Comparison of ENCODE assay signal across 18 cellular contexts in the genomic region with DNA sequence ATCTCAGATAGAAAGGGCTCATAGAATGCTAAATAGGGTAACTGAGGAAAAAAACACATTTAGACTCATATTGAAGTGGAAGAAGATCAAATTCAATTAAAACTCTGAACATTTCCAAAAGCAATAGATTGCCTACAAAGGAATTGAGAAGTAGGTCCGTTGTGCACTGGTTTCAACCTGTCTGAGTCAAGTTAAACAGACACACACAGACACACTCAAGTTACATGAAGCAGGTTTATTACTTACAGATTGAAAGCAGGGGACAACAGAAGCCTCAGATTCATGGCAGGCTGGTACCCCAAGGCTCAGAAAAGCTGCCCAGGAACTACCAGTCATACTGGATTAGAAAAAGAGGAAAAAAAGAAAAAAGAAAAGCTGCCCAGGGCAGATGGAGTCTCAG. TPM values are rescaled to one million over a fixed set of nuclear protein-coding genes. Genes with fewer than 3 reads are reported as not detected.
DNase-seq lines count a peak whose midpoint lies in the region; ATAC-seq, FAIRE-seq and TF ChIP-seq lines count a peak whose summit lies in the region.
"Had no signal": no experiment of that assay in that cellular context is flagged by ENCODE, and none has a peak within 500 bp of the region (broad histone marks: within the 10 kb centered on the region; RNA-seq: fewer than 3 reads in every experiment).

No MANE protein-coding gene starts in this region.

- H4K5ac ChIP-seq in H1 (ENCODE audit: insufficient read length, low read depth, low read length), result no peak overlapping the region

- no peak for ATAC-seq in GM23338
- ATAC-seq: HCT116 had no signal

- peaks cover 6% of the 10 kb centered on the region; the same call in 1 of the 2 replicates for H3K4me1 ChIP-seq in GM23338 (ENCODE audit: insufficient read depth)
- no peaks in the 10 kb centered on the region for H3K4me1 ChIP-seq in OCI-LY7 (ENCODE audit: insufficient read depth, low read length, poor library complexity, severe bottlenecking)
- no peaks in the 10 kb centered on the region for H3K4me1 ChIP-seq in H1 (replicated peaks in 1 of 4; ENCODE audit: control insufficient read depth in 3 of 4, insufficient read depth in 4 of 4, low read length in 3 of 4)
- no peaks in the 10 kb centered on the region for H3K4me1 ChIP-seq in transverse colon

- TF ChIP-seq POLR2A in H1 (IDR thresholded peaks at IDR 0.05; ENCODE audit: control extremely low read depth in 1 of 2, low read depth in 2 of 2, low read length in 2 of 2) (no peak), transverse colon (IDR thresholded peaks at IDR 0.05) (no peak)

- no peaks in the 10 kb centered on the region for H4K20me1 ChIP-seq in GM23338 (replicated peaks; ENCODE audit: insufficient read depth)
- no peaks in the 10 kb centered on the region for H4K20me1 ChIP-seq in OCI-LY7 (ENCODE audit: insufficient read depth, low read length)
- no peaks in the 10 kb centered on the region for H4K20me1 ChIP-seq in H1 (replicated peaks in 1 of 2; ENCODE audit: control insufficient read depth in 1 of 2, insufficient read depth in 2 of 2, low read length in 2 of 2)

- peaks cover 9% of the 10 kb centered on the region for H3K27me3 Mint-ChIP-seq in GM23338 (ENCODE audit: insufficient read depth, low read depth, poor library complexity)

- no peak overlapping the region for H2BK15ac ChIP-seq in H1 (ENCODE audit: low read length)

- CTCF ChIA-PET in OCI-LY7 (lab: Charles Lee; ENCODE audit: unreplicated experiment), result no interaction called here
- CTCF ChIA-PET in H1 (lab: Charles Lee; ENCODE audit: partially characterized antibody), result interaction anchor here (0.5 to 2.0 kb wide), 5 partner anchors 14 to 78 kb away, joined by 3 to 7 read pairs (median 5); partner anchors contain the start of gene S100A13

- H3K4me3 ChIP-seq in GM23338, result no peak overlapping the region
- no peak overlapping the region for H3K4me3 ChIP-seq in OCI-LY7 (ENCODE audit: low read depth, low read length, poor library complexity, severe bottlenecking)
- no peak overlapping the region for H3K4me3 ChIP-seq in H1 (ENCODE audit: extremely low read depth in 1 of 4, insufficient read depth in 2 of 4, low read depth in 3 of 4, low read length in 4 of 4)
- H3K4me3 ChIP-seq in transverse colon, result no peak overlapping the region

- no peaks in the 10 kb centered on the region for H3K36me3 Mint-ChIP-seq in GM23338 (ENCODE audit: low read depth)
- H3K36me3 Mint-ChIP-seq: CD4-positive, CD25-positive, alpha-beta regulatory T cell had no signal

- H4K91ac ChIP-seq in H1 (replicated peaks; ENCODE audit: insufficient read length, low read length), result no peak overlapping the region

- H2AFZ ChIP-seq in GM23338 (0 out of 2 replicates have a peak overlapping the region, but pooled peaks have one; percentile 32), OCI-LY7 (ENCODE audit: low read length) (peak overlapping the region; percentile 39; the same call in 1 of the 2 replicates), H1 (ENCODE audit: low read length) (0 out of 2 replicates have a peak overlapping the region, but pooled peaks have one; percentile 42)

- H3K56ac ChIP-seq in H1 (replicated peaks; ENCODE audit: insufficient read length, low read depth, low read length), result no peak overlapping the region

- H2BK12ac ChIP-seq in H1 (ENCODE audit: low read depth, low read length), result no peak overlapping the region

- no peak overlapping the region for H2BK120ac ChIP-seq in H1 (replicated peaks; ENCODE audit: low read depth, low read length)

- no peaks in the 10 kb centered on the region for H3F3A ChIP-seq in GM23338 (replicated peaks; ENCODE audit: low read depth)

- WGBS in H1 (ENCODE audit: extremely low coverage in 1 of 2, insufficient coverage in 1 of 2, insufficient read length in 1 of 2, insufficient replicate concordance in 2 of 2, low coverage in 1 of 2, low lambda C conversion rate in 2 of 2, missing lambda C conversion rate in 1 of 2), 2 experiments, result 73% methylated on average over 1 of the region's 1 CpG; no CpG with 5 or more reads in 1 of the 2 experiments
- WGBS in transverse colon (ENCODE audit: low coverage in 1 of 2), 2 donors, result 13 to 53% methylated on average over 1 of the region's 1 CpG

- no peak overlapping the region for H3K4me3 Mint-ChIP-seq in GM23338
- H3K4me3 Mint-ChIP-seq: CD4-positive, CD25-positive, alpha-beta regulatory T cell had no signal

- no peak for DNase-seq in GM23338 (ENCODE audit: low spot score)
- no peak for DNase-seq in OCI-LY7 (ENCODE audit: low spot score)
- no peak for DNase-seq in H1 (ENCODE audit: low read depth in 1 of 2, low spot score in 2 of 2)
- DNase-seq in posterior vena cava (ENCODE audit: low spot score), result peak; percentile 29
- DNase-seq in stimulated activated CD4-positive, alpha-beta T cell treated with anti-CD3 and anti-CD28 coated beads, Interleukin-4, amount 100 ng/mL, for 24 hours, result no peak
- no peak for DNase-seq in midbrain (lab: John Stamatoyannopoulos, UW)
- DNase-seq in transverse colon, result no peak
- DNase-seq: ACHN; CD4-positive, CD25-positive, alpha-beta regulatory T cell; DMS53; NCI-H1417 treated with DMSO at 0.1 percent for 48 hours; NCI-H2029 treated with DMSO at 0.1 percent for 48 hours; NCI-H2227 treated with DMSO at 0.1 percent for 48 hours; NCI-H526; NK-92 treated with Interleukin-12 subunit alpha and Interleukin-12 subunit beta, amount 100 ng/mL, for 24 hours had no signal

- no peak overlapping the region for H3K4ac ChIP-seq in H1 (replicated peaks; ENCODE audit: insufficient read length, low read depth, low read length)

- no peaks in the 10 kb centered on the region for H3K23me2 ChIP-seq in H1 (ENCODE audit: low read depth, low read length)

- H2BK20ac ChIP-seq in H1 (ENCODE audit: low read length), result no peak overlapping the region

- POLR2A ChIA-PET in OCI-LY7 (lab: Charles Lee) (interaction anchor here (1.3 kb wide), 1 partner anchor 20 kb away, joined by 5 read pairs; no protein-coding TSS in a partner anchor), H1 (lab: Charles Lee; ENCODE audit: partially characterized antibody) (interaction anchor here (0.8 to 2.7 kb wide), 2 partner anchors 41 to 48 kb away, joined by 5 to 10 read pairs; partner anchors contain the start of genes CHTOP and S100A13)

- H3K23ac ChIP-seq in H1 (ENCODE audit: insufficient read length), result no peak overlapping the region

- H3K9me3 Mint-ChIP-seq in GM23338, result no peaks in the 10 kb centered on the region
- H3K9me3 Mint-ChIP-seq: CD4-positive, CD25-positive, alpha-beta regulatory T cell had no signal

- H3K4me2 ChIP-seq in GM23338, result no peak overlapping the region
- H3K4me2 ChIP-seq in OCI-LY7 (ENCODE audit: low read length), result no peak overlapping the region
- no peak overlapping the region for H3K4me2 ChIP-seq in H1 (ENCODE audit: insufficient read depth in 1 of 2, low read depth in 2 of 2, low read length in 2 of 2)

- in situ Hi-C loops in transverse colon (cut with MboI; ENCODE audit: low pct_ligation_motif_present in 1 of 4, low pct_unique_long_range_greater_than_20kb in 1 of 4, low sequenced_read_pairs in 3 of 4), result loop anchor here in 1 of 4 donors (25.0 kb wide), 1 partner anchor 224 kb away; the partner anchor contains the start of gene S100A9

- H3K79me2 ChIP-seq in GM23338 (replicated peaks; ENCODE audit: insufficient read depth) (no peaks in the 10 kb centered on the region), OCI-LY7 (ENCODE audit: insufficient read depth, low read depth, low read length) (no peaks in the 10 kb centered on the region), H1 (ENCODE audit: control insufficient read depth in 1 of 2, insufficient read depth in 2 of 2, low read length in 2 of 2) (no peaks in the 10 kb centered on the region)

- H3K27ac ChIP-seq in GM23338 (ENCODE audit: low read depth) (no peak overlapping the region), OCI-LY7 (ENCODE audit: low read depth, low read length, poor library complexity, severe bottlenecking) (no peak overlapping the region), H1 (ENCODE audit: low read depth, low read length) (no peak overlapping the region), transverse colon (no peak overlapping the region)
- H3K27ac ChIP-seq: HL-60, RWPE1 had no signal

- H3K9me3 ChIP-seq in OCI-LY7 (ENCODE audit: low read length) (no peaks in the 10 kb centered on the region), H1 (ENCODE audit: insufficient read depth in 2 of 2, low read depth in 1 of 2, low read length in 1 of 2) (peaks cover 0 to 2% of the 10 kb centered on the region in 2 experiments; a peak in 1 of 4 replicates), transverse colon (no peaks in the 10 kb centered on the region)

- H3K27ac Mint-ChIP-seq in GM23338, result no peak overlapping the region
- H3K27ac Mint-ChIP-seq: CD4-positive, CD25-positive, alpha-beta regulatory T cell had no signal

- H4K8ac ChIP-seq in H1 (ENCODE audit: extremely low read depth, insufficient read depth, low read length), result no peak overlapping the region

- H3K9me2 ChIP-seq in GM23338 (ENCODE audit: insufficient read depth), result no peaks in the 10 kb centered on the region
- no peaks in the 10 kb centered on the region for H3K9me2 ChIP-seq in OCI-LY7 (ENCODE audit: insufficient read depth, low read length)

- H3K36me3 ChIP-seq in GM23338 (ENCODE audit: insufficient read depth), result no peaks in the 10 kb centered on the region
- no peaks in the 10 kb centered on the region for H3K36me3 ChIP-seq in OCI-LY7 (ENCODE audit: insufficient read depth, low read length)
- no peaks in the 10 kb centered on the region for H3K36me3 ChIP-seq in H1 (ENCODE audit: control insufficient read depth in 2 of 4, insufficient read depth in 4 of 4, low read length in 3 of 4)
- H3K36me3 ChIP-seq in transverse colon, result no peaks in the 10 kb centered on the region

- no peak overlapping the region for H2BK5ac ChIP-seq in H1 (ENCODE audit: low read depth, low read length)

- peaks cover 8% of the 10 kb centered on the region; the same call in 2 of the 3 replicates for H3K4me1 Mint-ChIP-seq in GM23338
- H3K4me1 Mint-ChIP-seq: CD4-positive, CD25-positive, alpha-beta regulatory T cell had no signal

- H2AK5ac ChIP-seq in H1 (ENCODE audit: low read depth, low read length), result no peak overlapping the region

- no peak for TF ChIP-seq EP300 in H1 (IDR thresholded peaks at IDR 0.05; ENCODE audit: borderline replicate concordance in 1 of 2, low read depth in 2 of 2, low read length in 2 of 2)
- TF ChIP-seq EP300 in transverse colon (IDR thresholded peaks at IDR 0.05; ENCODE audit: low read depth), result no peak

- FAIRE-seq in H1 (lab: Jason Lieb, UNC), result no peak

- BruUV-seq in OCI-LY7 (replicated peaks; lab: Mats Ljungman, UMichigan), result no TSS peak

- no peaks in the 10 kb centered on the region for H3K27me3 ChIP-seq in GM23338 (ENCODE audit: insufficient read depth)
- no peaks in the 10 kb centered on the region for H3K27me3 ChIP-seq in H1 (replicated peaks in 1 of 4; ENCODE audit: control insufficient read depth in 3 of 4, extremely low read depth in 1 of 4, insufficient read depth in 3 of 4, low read length in 3 of 4)
- H3K27me3 ChIP-seq in transverse colon, result no peaks in the 10 kb centered on the region

- TF ChIP-seq CTCF in GM23338 (conservative IDR thresholded peaks at IDR 0.05; ENCODE audit: low read depth in 2 of 2) (no peak), OCI-LY7 (conservative IDR thresholded peaks at IDR 0.05; ENCODE audit: low read length) (no peak), H1 (IDR thresholded peaks at IDR 0.05; ENCODE audit: control extremely low read depth in 1 of 3, insufficient read depth in 1 of 3, low read depth in 1 of 3, low read length in 3 of 3) (no peak), transverse colon (IDR thresholded peaks at IDR 0.05) (no peak)

- H3K18ac ChIP-seq in H1 (ENCODE audit: extremely low read depth, low read length), result no peak overlapping the region

- H3K79me1 ChIP-seq in H1 (ENCODE audit: low read depth, low read length), result no peaks in the 10 kb centered on the region

- TF ChIP-seq RAD21 in H1 (IDR thresholded peaks at IDR 0.05 in 1 of 2, conservative IDR thresholded peaks at IDR 0.05 in 1 of 2; ENCODE audit: low read depth in 2 of 2, low read length in 2 of 2), result no peak

- intact Hi-C loops in OCI-LY7 (cut with micrococcal nuclease; ENCODE audit: unreplicated experiment), result no loop called here
- intact Hi-C loops in posterior vena cava (cut with DNase I), result no loop called here
- intact Hi-C loops in transverse colon (cut with DNase I; ENCODE audit: low total_unique reads), result no loop called here

- H3K14ac ChIP-seq in H1 (ENCODE audit: insufficient read length), result no peak overlapping the region

- H3K9ac ChIP-seq in H1 (replicated peaks in 1 of 4; ENCODE audit: extremely low read depth in 1 of 4, low read depth in 3 of 4, low read length in 3 of 4), result no peak overlapping the region

RNA-seq across cellular contexts. Expression of gene S100A2, which starts 20.7 kb away (rescaled TPM):
- 0.66 TPM in 1 of 2 replicates, not detected in the other for total RNA-seq in GM23338 (2014; rRNA removed; shearing (Covaris generic))
- polyA plus RNA-seq in GM23338 (2016; fragmentation: Nextera tagmentation; extraction: Ambion mirVana) (0.89 and 1.1 TPM in 2 replicates), H1 (2011; rRNA removed) (0.71 and 0.86 TPM in 2 replicates)
- total RNA-seq in OCI-LY7 (2014; rRNA removed; shearing (Covaris generic)), result not detected in 2 replicates
- total RNA-seq in OCI-LY7 (2022) (1.4 TPM in 1 of 2 replicates, not detected in the other), posterior vena cava (1 to 10 TPM; 1.5 to 3.5 TPM), transverse colon (1 to 10 TPM in 1 of 4 donors, not detected in 3; 2.2 TPM)
- 2.0 TPM in 1 of 2 replicates, not detected in the other for total RNA-seq in H1 (2021; fragmentation: NEBNext Ultra II Directional; extraction: Animal tissue kit (Norgen Biotek cat#: 25700))
- 1.1 TPM for polyA plus RNA-seq in H1 (2011; cell fraction: cytosol; rRNA removed)
- polyA plus RNA-seq in H1 (2011; cell fraction: nucleus; rRNA removed), result 0.78 TPM
- polyA plus RNA-seq in H1 (2012, experiment 1 of 2), result 0.69 to 2.1 TPM (median 1.2 TPM) in 4 replicates
- polyA plus RNA-seq in H1 (2012, experiment 2 of 2), result 0.20 TPM
- polyA plus RNA-seq in H1 (2013, experiment 1 of 2), result 2.0 TPM
- 2.6 TPM for polyA plus RNA-seq in H1 (2013, experiment 2 of 2)
- polyA minus RNA-seq in H1 (2011; rRNA and poly(A)+ RNA removed), result 0.60 TPM in 1 of 2 replicates, not detected in the other
- polyA minus RNA-seq in H1 (2011; cell fraction: cytosol; rRNA and poly(A)+ RNA removed), result not detected
- polyA minus RNA-seq in H1 (2011; cell fraction: nucleus; rRNA and poly(A)+ RNA removed), result not detected
- total RNA-seq: CD4-positive, CD25-positive, alpha-beta regulatory T cell had no signal
- polyA plus RNA-seq: CD4-positive, CD25-positive, alpha-beta regulatory T cell had no signal

RNA-seq across cellular contexts. Expression of gene S100A16, which starts 26.6 kb away (rescaled TPM):
- 10.6 and 20.4 TPM in 2 replicates for total RNA-seq in GM23338 (2014; rRNA removed; shearing (Covaris generic))
- polyA plus RNA-seq in GM23338 (2016; fragmentation: Nextera tagmentation; extraction: Ambion mirVana), result 10.5 and 13.0 TPM in 2 replicates
- not detected in 2 replicates for total RNA-seq in OCI-LY7 (2014; rRNA removed; shearing (Covaris generic))
- total RNA-seq in OCI-LY7 (2022), result 0.33 TPM in 1 of 2 replicates, not detected in the other
- 14.7 and 14.9 TPM in 2 replicates for total RNA-seq in H1 (2021; fragmentation: NEBNext Ultra II Directional; extraction: Animal tissue kit (Norgen Biotek cat#: 25700))
- 51.7 and 61.4 TPM in 2 replicates for polyA plus RNA-seq in H1 (2011; rRNA removed)
- 45.0 TPM for polyA plus RNA-seq in H1 (2011; cell fraction: cytosol; rRNA removed)
- polyA plus RNA-seq in H1 (2011; cell fraction: nucleus; rRNA removed), result 26.3 TPM
- polyA plus RNA-seq in H1 (2012, experiment 1 of 2), result 14.2 to 25.5 TPM (median 21.1 TPM) in 4 replicates
- polyA plus RNA-seq in H1 (2012, experiment 2 of 2), result 26.5 TPM
- 17.5 TPM for polyA plus RNA-seq in H1 (2013, experiment 1 of 2)
- polyA plus RNA-seq in H1 (2013, experiment 2 of 2), result 17.9 TPM
- polyA minus RNA-seq in H1 (2011; rRNA and poly(A)+ RNA removed), result 12.3 and 17.1 TPM in 2 replicates
- 11.1 TPM for polyA minus RNA-seq in H1 (2011; cell fraction: cytosol; rRNA and poly(A)+ RNA removed)
- 7.6 TPM for polyA minus RNA-seq in H1 (2011; cell fraction: nucleus; rRNA and poly(A)+ RNA removed)
- total RNA-seq in posterior vena cava, result 10 to 100 TPM; 67.0 to 99.2 TPM
- 100 to 1,000 TPM; 181 to 223 (median 196) TPM for total RNA-seq in transverse colon
- total RNA-seq: CD4-positive, CD25-positive, alpha-beta regulatory T cell had no signal
- polyA plus RNA-seq: CD4-positive, CD25-positive, alpha-beta regulatory T cell had no signal

RNA-seq across cellular contexts. Expression of gene S100A14, which starts 29.8 kb away (rescaled TPM):
- 0.28 TPM in 1 of 2 replicates, not detected in the other for total RNA-seq in GM23338 (2014; rRNA removed; shearing (Covaris generic))
- 0.53 and 0.64 TPM in 2 replicates for polyA plus RNA-seq in GM23338 (2016; fragmentation: Nextera tagmentation; extraction: Ambion mirVana)
- not detected in 2 replicates for total RNA-seq in OCI-LY7 (2014; rRNA removed; shearing (Covaris generic))
- not detected in 2 replicates for total RNA-seq in OCI-LY7 (2022)
- total RNA-seq in H1 (2021; fragmentation: NEBNext Ultra II Directional; extraction: Animal tissue kit (Norgen Biotek cat#: 25700)), result 1.4 and 1.5 TPM in 2 replicates
- polyA plus RNA-seq in H1 (2011; rRNA removed), result 3.7 and 5.3 TPM in 2 replicates
- polyA plus RNA-seq in H1 (2011; cell fraction: cytosol; rRNA removed), result 3.0 TPM
- 1.3 TPM for polyA plus RNA-seq in H1 (2011; cell fraction: nucleus; rRNA removed)
- 1.7 to 4.9 TPM (median 3.7 TPM) in 4 replicates for polyA plus RNA-seq in H1 (2012, experiment 1 of 2)
- 1.6 TPM for polyA plus RNA-seq in H1 (2012, experiment 2 of 2)
- 1.2 TPM for polyA plus RNA-seq in H1 (2013, experiment 1 of 2)
- polyA plus RNA-seq in H1 (2013, experiment 2 of 2), result 1.6 TPM
- 0.63 and 3.6 TPM in 2 replicates for polyA minus RNA-seq in H1 (2011; rRNA and poly(A)+ RNA removed)
- 2.6 TPM for polyA minus RNA-seq in H1 (2011; cell fraction: cytosol; rRNA and poly(A)+ RNA removed)
- not detected for polyA minus RNA-seq in H1 (2011; cell fraction: nucleus; rRNA and poly(A)+ RNA removed)
- total RNA-seq in posterior vena cava, result not detected
- 100 to 1,000 TPM; 134 to 514 (median 437) TPM for total RNA-seq in transverse colon
- total RNA-seq: CD4-positive, CD25-positive, alpha-beta regulatory T cell had no signal
- polyA plus RNA-seq: CD4-positive, CD25-positive, alpha-beta regulatory T cell had no signal

RNA-seq across cellular contexts. Expression of gene S100A3, which starts 37.3 kb away (rescaled TPM):
- total RNA-seq in GM23338 (2014; rRNA removed; shearing (Covaris generic)), result not detected in 2 replicates
- not detected in 2 replicates for polyA plus RNA-seq in GM23338 (2016; fragmentation: Nextera tagmentation; extraction: Ambion mirVana)
- not detected in 2 replicates for total RNA-seq in OCI-LY7 (2014; rRNA removed; shearing (Covaris generic))
- not detected in 2 replicates for total RNA-seq in OCI-LY7 (2022)
- 0.47 TPM in 1 of 2 replicates, not detected in the other for total RNA-seq in H1 (2021; fragmentation: NEBNext Ultra II Directional; extraction: Animal tissue kit (Norgen Biotek cat#: 25700))
- polyA plus RNA-seq in H1 (2011; rRNA removed), result 0.26 and 0.77 TPM in 2 replicates
- 1.1 TPM for polyA plus RNA-seq in H1 (2011; cell fraction: cytosol; rRNA removed)
- 0.43 TPM for polyA plus RNA-seq in H1 (2011; cell fraction: nucleus; rRNA removed)
- polyA plus RNA-seq in H1 (2012, experiment 1 of 2), result not detected in 4 replicates
- polyA plus RNA-seq in H1 (2012, experiment 2 of 2), result not detected
- polyA plus RNA-seq in H1 (2013, experiment 1 of 2), result 0.14 TPM
- polyA plus RNA-seq in H1 (2013, experiment 2 of 2), result 0.24 TPM
- not detected in 2 replicates for polyA minus RNA-seq in H1 (2011; rRNA and poly(A)+ RNA removed)
- polyA minus RNA-seq in H1 (2011; cell fraction: cytosol; rRNA and poly(A)+ RNA removed), result not detected
- not detected for polyA minus RNA-seq in H1 (2011; cell fraction: nucleus; rRNA and poly(A)+ RNA removed)
- 1 to 10 TPM; 4.1 to 8.3 TPM for total RNA-seq in posterior vena cava
- under 1 TPM in 1 of 4 donors, not detected in 3; 0.64 TPM for total RNA-seq in transverse colon
- total RNA-seq: CD4-positive, CD25-positive, alpha-beta regulatory T cell had no signal
- polyA plus RNA-seq: CD4-positive, CD25-positive, alpha-beta regulatory T cell had no signal

RNA-seq across cellular contexts. Expression of gene S100A4, which starts 40.7 kb away (rescaled TPM):
- 8.2 and 14.2 TPM in 2 replicates for total RNA-seq in GM23338 (2014; rRNA removed; shearing (Covaris generic))
- polyA plus RNA-seq in GM23338 (2016; fragmentation: Nextera tagmentation; extraction: Ambion mirVana) (34.6 and 36.0 TPM in 2 replicates), H1 (2011; rRNA removed) (43.3 and 85.4 TPM in 2 replicates)
- total RNA-seq in OCI-LY7 (2014; rRNA removed; shearing (Covaris generic)), result 1.6 and 3.6 TPM in 2 replicates
- total RNA-seq in OCI-LY7 (2022) (0.53 and 1.9 TPM in 2 replicates), posterior vena cava (100 to 1,000 TPM; 286 to 472 TPM), transverse colon (100 to 1,000 TPM in 1 of 4 donors, 10 to 100 TPM in 3; 40.8 to 138 (median 78.6) TPM)
- total RNA-seq in H1 (2021; fragmentation: NEBNext Ultra II Directional; extraction: Animal tissue kit (Norgen Biotek cat#: 25700)), result 36.3 and 39.6 TPM in 2 replicates
- 48.1 TPM for polyA plus RNA-seq in H1 (2011; cell fraction: cytosol; rRNA removed)
- polyA plus RNA-seq in H1 (2011; cell fraction: nucleus; rRNA removed), result 16.4 TPM
- 45.5 to 53.5 TPM (median 49.9 TPM) in 4 replicates for polyA plus RNA-seq in H1 (2012, experiment 1 of 2)
- polyA plus RNA-seq in H1 (2012, experiment 2 of 2), result 137 TPM
- polyA plus RNA-seq in H1 (2013, experiment 1 of 2), result 70.2 TPM
- polyA plus RNA-seq in H1 (2013, experiment 2 of 2), result 68.2 TPM
- 13.4 and 13.9 TPM in 2 replicates for polyA minus RNA-seq in H1 (2011; rRNA and poly(A)+ RNA removed)
- polyA minus RNA-seq in H1 (2011; cell fraction: cytosol; rRNA and poly(A)+ RNA removed), result 9.5 TPM
- polyA minus RNA-seq in H1 (2011; cell fraction: nucleus; rRNA and poly(A)+ RNA removed), result 11.6 TPM

Comparison
In these comparisons a context has a peak if more than half of its experiments do, and no peak if none do; other contexts are left out.
1. RNA of gene S100A14, which starts 29.8 kb away (total RNA-seq): 134 to 514 TPM in transverse colon; 1.4 to 1.5 TPM in H1, 0.28 TPM in GM23338, not detected in posterior vena cava and not detected in OCI-LY7; every median in the first group is over 10 times any median in the second.
2. Peak in every context shown above with its lines, with median percentiles within 50 percentile points of each other: H2AFZ ChIP-seq.